In genomic region chr4:40309250-40309774, GRCh38 we compare ENCODE assay signal across 8 cellular contexts. TPM values are rescaled to one million over a fixed set of nuclear protein-coding genes. Genes with fewer than 3 reads are reported as not detected.
DNase-seq lines count a peak whose midpoint lies in the region; ATAC-seq lines count a peak whose summit lies in the region.

No MANE protein-coding gene starts in this region.

- peak overlapping the region; percentile 82 for H3K27ac ChIP-seq in iPS-20b (ENCODE audit: low read length)

- in situ Hi-C loops in G401 (cut with HindIII; ENCODE audit: low sequenced_read_pairs) (no loop called here), SK-MEL-5 (cut with HindIII; ENCODE audit: low pct_unique_long_range_greater_than_20kb, low sequenced_read_pairs) (no loop called here)

- H3K4me1 ChIP-seq in iPS-20b (ENCODE audit: insufficient read depth, low read length) = peaks cover 27% of the 10 kb centered on the region; the same call in 1 of the 2 replicates

- H3K36me3 ChIP-seq in iPS-20b (ENCODE audit: insufficient read depth, low read depth, low read length) = no peaks in the 10 kb centered on the region

- H3K9ac ChIP-seq in iPS-20b (ENCODE audit: low read depth, low read length) = peak overlapping the region; percentile 65; the same call in 1 of the 2 replicates

- H3K27me3 ChIP-seq in iPS-20b (ENCODE audit: insufficient read depth, low read length) = no peaks in the 10 kb centered on the region

- ATAC-seq in HG02763 (IDR thresholded peaks at IDR 0.05; ENCODE audit: unreplicated experiment) = peak; percentile 38

- DNase-seq in G401 (ENCODE audit: low spot score) = peak; percentile 84
- peak; percentile 82 for DNase-seq in SK-MEL-5 (ENCODE audit: low read depth, low spot score)
- DNase-seq in astrocyte of the hippocampus (ENCODE audit: low read depth, low spot score) = peak; percentile 92
- peak; percentile 83 to 86 for DNase-seq in stimulated activated CD4-positive, alpha-beta T cell treated with anti-CD3 and anti-CD28 coated beads, Interleukin-15, amount 100 ng/mL, for 1 hour (ENCODE audit: low read depth in 1 of 2, low spot score in 1 of 2)
- DNase-seq in NCI-H69 (lab: John Stamatoyannopoulos, UW) = no peak
- DNase-seq in DMS53 treated with DMSO at 0.1 percent for 48 hours (lab: John Stamatoyannopoulos, UW; ENCODE audit: unreplicated experiment) = no peak

- H3K4me3 ChIP-seq in iPS-20b (ENCODE audit: low read length) = no peak overlapping the region; the same call in 1 of the 2 replicates

- H3K9me3 ChIP-seq in iPS-20b (ENCODE audit: insufficient read depth, low read depth, low read length) = peaks cover 6% of the 10 kb centered on the region; the same call in 1 of the 2 replicates

RNA-seq across cellular contexts. Expression of gene CHRNA9, which starts 25.8 kb away (rescaled TPM):
- 0.61 TPM in 1 of 2 replicates, not detected in the other for total RNA-seq in G401 (2014; rRNA removed; shearing (Covaris generic))
- not detected in 2 replicates for total RNA-seq in SK-MEL-5 (2014; rRNA removed; shearing (Covaris generic))
- 0.04 TPM in 1 of 2 replicates, not detected in the other for polyA plus RNA-seq in SK-MEL-5 (2015; cell fraction: cytosol; rRNA removed)
- polyA plus RNA-seq in SK-MEL-5 (2015; cell fraction: nucleus; rRNA removed) = not detected in 2 replicates

Comparison
In these comparisons a context has a peak if more than half of its experiments do, and no peak if none do; other contexts are left out.
1. DNase-seq: peak in G401 (single experiment), SK-MEL-5 (single experiment), astrocyte of the hippocampus (single experiment) and stimulated activated CD4-positive, alpha-beta T cell treated with anti-CD3 and anti-CD28 coated beads, Interleukin-15, amount 100 ng/mL, for 1 hour (2 of 2); none in NCI-H69 (single experiment) and DMS53 treated with DMSO at 0.1 percent for 48 hours (single experiment).